ENCODE assay signal across 1 cellular context in genomic region chr6:149457316-149457884, GRCh38.
TF ChIP-seq lines count a peak whose summit lies in the region.

No MANE protein-coding gene starts in this region.

TF ChIP-seq in GM12878, 131 proteins besides CTCF, POLR2A, EP300 and RAD21:
- no peak for TF ChIP-seq RELB (IDR thresholded peaks at IDR 0.05; ENCODE audit: low read depth)
- no peak for TF ChIP-seq ZNF622 (IDR thresholded peaks at IDR 0.05)
- no peak for TF ChIP-seq CREB1 (IDR thresholded peaks at IDR 0.05; ENCODE audit: low read depth)
- TF ChIP-seq BRCA1 (IDR thresholded peaks at IDR 0.05; ENCODE audit: low read depth, low read length) = no peak
- no peak for TF ChIP-seq MAX (IDR thresholded peaks at IDR 0.05; ENCODE audit: low read depth, low read length)
- no peak for TF ChIP-seq RUNX3 (IDR thresholded peaks at IDR 0.05; ENCODE audit: low read length)
- TF ChIP-seq, protein P1, sequence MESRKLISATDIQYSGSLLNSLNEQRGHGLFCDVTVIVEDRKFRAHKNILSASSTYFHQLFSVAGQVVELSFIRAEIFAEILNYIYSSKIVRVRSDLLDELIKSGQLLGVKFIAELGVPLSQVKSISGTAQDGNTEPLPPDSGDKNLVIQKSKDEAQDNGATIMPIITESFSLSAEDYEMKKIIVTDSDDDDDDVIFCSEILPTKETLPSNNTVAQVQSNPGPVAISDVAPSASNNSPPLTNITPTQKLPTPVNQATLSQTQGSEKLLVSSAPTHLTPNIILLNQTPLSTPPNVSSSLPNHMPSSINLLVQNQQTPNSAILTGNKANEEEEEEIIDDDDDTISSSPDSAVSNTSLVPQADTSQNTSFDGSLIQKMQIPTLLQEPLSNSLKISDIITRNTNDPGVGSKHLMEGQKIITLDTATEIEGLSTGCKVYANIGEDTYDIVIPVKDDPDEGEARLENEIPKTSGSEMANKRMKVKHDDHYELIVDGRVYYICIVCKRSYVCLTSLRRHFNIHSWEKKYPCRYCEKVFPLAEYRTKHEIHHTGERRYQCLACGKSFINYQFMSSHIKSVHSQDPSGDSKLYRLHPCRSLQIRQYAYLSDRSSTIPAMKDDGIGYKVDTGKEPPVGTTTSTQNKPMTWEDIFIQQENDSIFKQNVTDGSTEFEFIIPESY (IDR thresholded peaks at IDR 0.05) = no peak
- no peak for TF ChIP-seq EGR1 (IDR thresholded peaks at IDR 0.05; ENCODE audit: borderline replicate concordance in 1 of 2, low read depth in 2 of 2, low read length in 2 of 2)
- TF ChIP-seq KLF5 (IDR thresholded peaks at IDR 0.05; ENCODE audit: partially characterized antibody) = no peak
- TF ChIP-seq E4F1 (IDR thresholded peaks at IDR 0.05; ENCODE audit: borderline replicate concordance, partially characterized antibody) = no peak
- no peak for TF ChIP-seq ZNF274 (IDR thresholded peaks at IDR 0.05; ENCODE audit: insufficient read depth, insufficient read length)
- TF ChIP-seq ASH2L (IDR thresholded peaks at IDR 0.05; ENCODE audit: borderline replicate concordance, low read depth) = no peak
- no peak for TF ChIP-seq RBBP5 (conservative IDR thresholded peaks at IDR 0.05)
- no peak for TF ChIP-seq CEBPB (IDR thresholded peaks at IDR 0.05; ENCODE audit: borderline replicate concordance in 1 of 2, low read depth in 2 of 2, low read length in 2 of 2)
- TF ChIP-seq MTA3 (IDR thresholded peaks at IDR 0.05; ENCODE audit: borderline replicate concordance, low read length) = no peak
- TF ChIP-seq YBX1 (IDR thresholded peaks at IDR 0.05) = no peak
- no peak for TF ChIP-seq MYC (IDR thresholded peaks at IDR 0.05; ENCODE audit: insufficient read depth, insufficient read length, insufficient replicate concordance, low read length, severe bottlenecking)
- TF ChIP-seq ETV6 (conservative IDR thresholded peaks at IDR 0.05 in 1 of 2, IDR thresholded peaks at IDR 0.05 in 1 of 2; ENCODE audit: borderline replicate concordance in 1 of 2, low read depth in 1 of 2) = no peak
TF ChIP-seq in GM12878: peak in this region for 0.
